ENCODE assay signal across 16 cellular contexts in the genomic region with DNA sequence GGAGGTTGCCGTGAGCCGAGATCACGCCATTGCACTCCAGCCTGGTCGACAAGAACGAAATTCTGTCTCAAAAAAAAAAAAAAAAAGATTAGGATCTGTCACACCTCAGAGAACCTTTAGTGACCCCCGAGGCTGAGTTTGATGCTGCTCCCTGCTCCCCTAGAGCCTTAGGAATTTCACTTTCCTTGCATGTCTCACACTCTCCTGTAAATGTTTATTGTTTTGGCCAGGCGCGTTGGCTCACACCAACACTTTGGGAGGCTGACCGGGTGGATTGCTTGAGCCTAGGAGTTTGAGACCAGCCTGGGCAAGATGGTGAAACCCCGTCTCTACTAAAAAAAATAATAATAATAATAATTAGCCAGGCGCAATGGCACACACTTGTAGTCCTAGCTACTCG. TPM values are rescaled to one million over a fixed set of nuclear protein-coding genes. Genes with fewer than 3 reads are reported as not detected.
DNase-seq lines count a peak whose midpoint lies in the region; ATAC-seq and TF ChIP-seq lines count a peak whose summit lies in the region.
"Had no signal": no experiment of that assay in that cellular context is flagged by ENCODE, and none has a peak within 500 bp of the region (broad histone marks: within the 10 kb centered on the region; RNA-seq: fewer than 3 reads in every experiment).

No MANE protein-coding gene starts in this region.

- no peaks in the 10 kb centered on the region for H3K27me3 Mint-ChIP-seq in activated CD4-positive, alpha-beta memory T cell treated with anti-CD3 and anti-CD28 coated beads for 36 hours
- H3K27me3 Mint-ChIP-seq in activated CD4-positive, alpha-beta memory T cell treated with anti-CD3 and anti-CD28 coated beads, Interleukin-2, amount 10 ng/mL, durations not matched to agents 7 days and 5 days: no peaks in the 10 kb centered on the region

- peak overlapping the region; percentile 24 for H3K27ac Mint-ChIP-seq in activated CD4-positive, alpha-beta memory T cell treated with anti-CD3 and anti-CD28 coated beads for 36 hours
- no peak overlapping the region for H3K27ac Mint-ChIP-seq in activated CD4-positive, alpha-beta memory T cell treated with anti-CD3 and anti-CD28 coated beads, Interleukin-2, amount 10 ng/mL, durations not matched to agents 7 days and 5 days

- no peaks in the 10 kb centered on the region for H4K20me1 ChIP-seq in hepatocyte (ENCODE audit: insufficient read depth, poor library complexity, severe bottlenecking)

- no peaks in the 10 kb centered on the region for H3K9me3 ChIP-seq in hepatocyte (ENCODE audit: low read depth)
- no peaks in the 10 kb centered on the region for H3K9me3 ChIP-seq in thyroid gland
- no peaks in the 10 kb centered on the region for H3K9me3 ChIP-seq in left lung

- H3K4me3 Mint-ChIP-seq in activated CD4-positive, alpha-beta memory T cell treated with anti-CD3 and anti-CD28 coated beads for 36 hours: no peak overlapping the region
- H3K4me3 Mint-ChIP-seq in activated CD4-positive, alpha-beta memory T cell treated with anti-CD3 and anti-CD28 coated beads, Interleukin-2, amount 10 ng/mL, durations not matched to agents 7 days and 5 days: no peak overlapping the region

- H3K4me1 ChIP-seq in hepatocyte (ENCODE audit: insufficient read depth) (peaks cover 7% of the 10 kb centered on the region), thyroid gland (peaks cover 41 to 46% of the 10 kb centered on the region in 2 donors), left lung (peaks cover 0 to 27% of the 10 kb centered on the region in 2 donors)

- WGBS in hepatocyte (ENCODE audit: low lambda C conversion rate, missing lambda C conversion rate): 89% methylated on average over 12 of the region's 12 CpGs
- WGBS in thyroid gland, 2 donors: 88% methylated on average over 12 of the region's 12 CpGs

- TF ChIP-seq POLR2A in thyroid gland (IDR thresholded peaks at IDR 0.05): no peak

- DNase-seq in activated CD4-positive, alpha-beta memory T cell treated with anti-CD3 and anti-CD28 coated beads for 36 hours: no peak
- no peak for DNase-seq in activated CD4-positive, alpha-beta memory T cell treated with anti-CD3 and anti-CD28 coated beads, Interleukin-2, amount 10 ng/mL, durations not matched to agents 7 days and 5 days
- DNase-seq in RWPE1 (ENCODE audit: low spot score) (no peak), hepatocyte (ENCODE audit: low spot score) (no peak), thyroid gland (no peak), left lung (no peak), NCI-H345 (lab: John Stamatoyannopoulos, UW) (no peak), NCI-H524 (lab: John Stamatoyannopoulos, UW) (no peak)
- DNase-seq: C1 segment of cervical spinal cord, H7, MM.1S, NCI-H1105, NCI-H187 treated with DMSO at 0.1 percent for 48 hours, NCI-H2171, NCI-H510A had no signal

- POLR2A ChIA-PET in activated CD4-positive, alpha-beta memory T cell treated with anti-CD3 and anti-CD28 coated beads for 36 hours (lab: Charles Lee): no interaction called here
- POLR2A ChIA-PET in activated CD4-positive, alpha-beta memory T cell treated with anti-CD3 and anti-CD28 coated beads, Interleukin-2, amount 10 ng/mL, durations not matched to agents 7 days and 5 days (lab: Charles Lee): interaction anchor here (1.2 kb wide), 1 partner anchor 38 kb away, joined by 3 read pairs; no protein-coding TSS in a partner anchor
- POLR2A ChIA-PET in RWPE1 (lab: Yijun Ruan, JAX; ENCODE audit: low non-redundant PET): no interaction called here

- H3K36me3 ChIP-seq in hepatocyte (replicated peaks; ENCODE audit: insufficient read depth, low read depth): no peaks in the 10 kb centered on the region
- H3K36me3 ChIP-seq in thyroid gland: no peaks in the 10 kb centered on the region
- peaks cover 0 to 3% of the 10 kb centered on the region in 2 donors for H3K36me3 ChIP-seq in left lung

- H3K27me3 ChIP-seq in hepatocyte: no peaks in the 10 kb centered on the region
- H3K27me3 ChIP-seq in thyroid gland: no peaks in the 10 kb centered on the region
- H3K27me3 ChIP-seq in left lung: no peaks in the 10 kb centered on the region

- ATAC-seq in left lung: no peak

- no peak overlapping the region for H3K4me2 ChIP-seq in hepatocyte

- H3K27ac ChIP-seq in RWPE1 (peak overlapping the region; percentile 80), hepatocyte (peak overlapping the region; percentile 71), thyroid gland (peak overlapping the region; percentile 87 to 97 (median 91)), left lung (peak overlapping the region in 1 of 2 donors; percentile 18)
- H3K27ac ChIP-seq: 22Rv1 had no signal

- H3K4me1 Mint-ChIP-seq in activated CD4-positive, alpha-beta memory T cell treated with anti-CD3 and anti-CD28 coated beads for 36 hours (ENCODE audit: low read depth): peaks cover 73% of the 10 kb centered on the region
- H3K4me1 Mint-ChIP-seq in activated CD4-positive, alpha-beta memory T cell treated with anti-CD3 and anti-CD28 coated beads, Interleukin-2, amount 10 ng/mL, durations not matched to agents 7 days and 5 days: peaks cover 65% of the 10 kb centered on the region

- H3K9me3 Mint-ChIP-seq in activated CD4-positive, alpha-beta memory T cell treated with anti-CD3 and anti-CD28 coated beads for 36 hours: peaks cover 6% of the 10 kb centered on the region
- no peaks in the 10 kb centered on the region for H3K9me3 Mint-ChIP-seq in activated CD4-positive, alpha-beta memory T cell treated with anti-CD3 and anti-CD28 coated beads, Interleukin-2, amount 10 ng/mL, durations not matched to agents 7 days and 5 days

- H3K4me3 ChIP-seq in hepatocyte (no peak overlapping the region), thyroid gland (replicated peaks in 1 of 3) (no peak overlapping the region), left lung (no peak overlapping the region)

- no peak overlapping the region for H2AFZ ChIP-seq in hepatocyte

- H3K9me2 ChIP-seq in hepatocyte (replicated peaks; ENCODE audit: insufficient read depth): no peaks in the 10 kb centered on the region

- H3K79me2 ChIP-seq in hepatocyte: no peaks in the 10 kb centered on the region

- CTCF ChIA-PET in activated CD4-positive, alpha-beta memory T cell treated with anti-CD3 and anti-CD28 coated beads for 36 hours (lab: Charles Lee): interaction anchor here (0.6 to 14.7 kb wide), 3 partner anchors 116 to 155 kb away, joined by 5 to 135 read pairs (median 94); a partner anchor contains a TSS
- CTCF ChIA-PET in activated CD4-positive, alpha-beta memory T cell treated with anti-CD3 and anti-CD28 coated beads, Interleukin-2, amount 10 ng/mL, durations not matched to agents 7 days and 5 days (lab: Charles Lee): interaction anchor here (0.7 to 1.0 kb wide), 3 partner anchors 38 to 140 kb away, joined by 4 read pairs; no protein-coding TSS in a partner anchor
- CTCF ChIA-PET in RWPE1 (lab: Yijun Ruan, JAX): no interaction called here

- H3K36me3 Mint-ChIP-seq in activated CD4-positive, alpha-beta memory T cell treated with anti-CD3 and anti-CD28 coated beads for 36 hours: peaks cover 48% of the 10 kb centered on the region
- H3K36me3 Mint-ChIP-seq in activated CD4-positive, alpha-beta memory T cell treated with anti-CD3 and anti-CD28 coated beads, Interleukin-2, amount 10 ng/mL, durations not matched to agents 7 days and 5 days (ENCODE audit: low read depth): peaks cover 69% of the 10 kb centered on the region

- TF ChIP-seq CTCF in RWPE1 (conservative IDR thresholded peaks at IDR 0.05; ENCODE audit: low read depth): no peak
- no peak for TF ChIP-seq CTCF in hepatocyte (IDR thresholded peaks at IDR 0.05; ENCODE audit: poor library complexity)
- TF ChIP-seq CTCF in thyroid gland (IDR thresholded peaks at IDR 0.05): no peak
- no peak for TF ChIP-seq CTCF in left lung (IDR thresholded peaks at IDR 0.05)

- intact Hi-C loops in activated CD4-positive, alpha-beta memory T cell treated with anti-CD3 and anti-CD28 coated beads for 36 hours (cut with micrococcal nuclease): no loop called here
- intact Hi-C loops in thyroid gland (cut with DNase I): no loop called here
- intact Hi-C loops in left lung (cut with DNase I): no loop called here

RNA-seq across cellular contexts. Expression of a gene that starts 31.5 kb away (rescaled TPM):
- total RNA-seq in activated CD4-positive, alpha-beta memory T cell treated with anti-CD3 and anti-CD28 coated beads for 36 hours: 100 to 1,000 TPM; 276 to 279 TPM
- 100 to 1,000 TPM; 243 to 249 TPM for total RNA-seq in activated CD4-positive, alpha-beta memory T cell treated with anti-CD3 and anti-CD28 coated beads, Interleukin-2, amount 10 ng/mL, durations not matched to agents 7 days and 5 days
- 113 and 120 TPM in 2 replicates for total RNA-seq in hepatocyte
- polyA plus RNA-seq in hepatocyte: 147 and 172 TPM in 2 replicates
- total RNA-seq in thyroid gland: 100 to 1,000 TPM in 3 of 4 donors, 10 to 100 TPM in 1; 80.8 to 121 (median 117) TPM
- total RNA-seq in left lung: 100 to 1,000 TPM in 1 of 2 donors, 10 to 100 TPM in 1; 83.3 to 139 TPM

RNA-seq across cellular contexts. Expression of a gene that starts 53.8 kb away (rescaled TPM):
- total RNA-seq in activated CD4-positive, alpha-beta memory T cell treated with anti-CD3 and anti-CD28 coated beads for 36 hours: 10 to 100 TPM; 90.2 to 95.3 TPM
- total RNA-seq in activated CD4-positive, alpha-beta memory T cell treated with anti-CD3 and anti-CD28 coated beads, Interleukin-2, amount 10 ng/mL, durations not matched to agents 7 days and 5 days: 10 to 100 TPM; 94.7 to 97.4 TPM
- total RNA-seq in hepatocyte: 49.2 and 59.4 TPM in 2 replicates
- 48.3 and 52.6 TPM in 2 replicates for polyA plus RNA-seq in hepatocyte
- total RNA-seq in thyroid gland: 10 to 100 TPM; 13.1 to 32.9 (median 25.8) TPM
- total RNA-seq in left lung: 10 to 100 TPM; 12.8 to 21.3 TPM

RNA-seq across cellular contexts. Expression of a gene that starts 58.3 kb away (rescaled TPM):
- 10 to 100 TPM; 24.9 to 26.0 TPM for total RNA-seq in activated CD4-positive, alpha-beta memory T cell treated with anti-CD3 and anti-CD28 coated beads for 36 hours
- total RNA-seq in activated CD4-positive, alpha-beta memory T cell treated with anti-CD3 and anti-CD28 coated beads, Interleukin-2, amount 10 ng/mL, durations not matched to agents 7 days and 5 days: 10 to 100 TPM; 12.0 to 15.3 TPM
- total RNA-seq in hepatocyte (12.6 and 15.7 TPM in 2 replicates), thyroid gland (10 to 100 TPM in 1 of 4 donors, 1 to 10 TPM in 3; 6.6 to 12.1 (median 9.1) TPM), left lung (10 to 100 TPM; 12.4 to 13.0 TPM)
- 13.4 and 16.2 TPM in 2 replicates for polyA plus RNA-seq in hepatocyte
